8 cellular contexts compared by ENCODE assay signal in genomic region chr5:139847790-139848507, GRCh38. TPM values are rescaled to one million over a fixed set of nuclear protein-coding genes. Genes with fewer than 3 reads are reported as not detected.
DNase-seq lines count a peak whose midpoint lies in the region; ATAC-seq and TF ChIP-seq lines count a peak whose summit lies in the region.

No MANE protein-coding gene starts in this region.

- intact Hi-C loops in CD14-positive monocyte (cut with micrococcal nuclease) (no loop called here), lower lobe of right lung (cut with DNase I) (loop anchor here (5.0 kb wide), 1 partner anchor 61 kb away; no protein-coding TSS in a partner anchor)
- intact Hi-C loops in dendritic cell treated with granulocyte-macrophage colony-stimulating factor and Interleukin-4, amounts not matched to agents 40 ng/mL and 50 ng/mL, for 4 days (cut with micrococcal nuclease), result no loop called here

- peaks cover 21% of the 10 kb centered on the region for H3K4me1 ChIP-seq in lower lobe of right lung

- H3K27me3 ChIP-seq in lower lobe of right lung (ENCODE audit: low read depth), result peaks cover 21% of the 10 kb centered on the region

- DNase-seq in CD14-positive monocyte (ENCODE audit: low spot score), result peak; percentile 46
- peak; percentile 64 to 67 for DNase-seq in activated CD4-positive, alpha-beta T cell treated with anti-CD3 and anti-CD28 coated beads, Interleukin-2, amount 50 U/mL, for 4 hours
- peak; percentile 73 for DNase-seq in lower lobe of right lung
- peak; percentile 41 to 71 (median 67) for DNase-seq in stimulated activated CD4-positive, alpha-beta T cell treated with anti-CD3 and anti-CD28 coated beads, TNF-alpha, amount 100 ng/mL, for 24 hours (ENCODE audit: low read depth in 3 of 3)
- no peak for DNase-seq in GF-D8 (lab: John Stamatoyannopoulos, UW)

- H3K4me1 Mint-ChIP-seq in CD14-positive monocyte (peaks cover 8% of the 10 kb centered on the region), IgD-negative memory B cell (peaks cover 0 to 18% (median 7%) of the 10 kb centered on the region in 3 donors)
- H3K4me1 Mint-ChIP-seq in dendritic cell treated with granulocyte-macrophage colony-stimulating factor and Interleukin-4, amounts not matched to agents 40 ng/mL and 50 ng/mL, for 4 days (ENCODE audit: low read depth), result peaks cover 5% of the 10 kb centered on the region

- H3K27me3 Mint-ChIP-seq in CD14-positive monocyte (ENCODE audit: low read depth in 3 of 3), result peaks cover 39 to 64% (median 46%) of the 10 kb centered on the region in 3 donors
- peaks cover 9% of the 10 kb centered on the region for H3K27me3 Mint-ChIP-seq in IgD-negative memory B cell
- H3K27me3 Mint-ChIP-seq in dendritic cell treated with granulocyte-macrophage colony-stimulating factor and Interleukin-4, amounts not matched to agents 40 ng/mL and 50 ng/mL, for 4 days, result peaks cover 60% of the 10 kb centered on the region

- peaks cover 0 to 4% (median 1%) of the 10 kb centered on the region in 7 donors for H3K9me3 Mint-ChIP-seq in CD14-positive monocyte
- no peaks in the 10 kb centered on the region for H3K9me3 Mint-ChIP-seq in IgD-negative memory B cell
- no peaks in the 10 kb centered on the region for H3K9me3 Mint-ChIP-seq in dendritic cell treated with granulocyte-macrophage colony-stimulating factor and Interleukin-4, amounts not matched to agents 40 ng/mL and 50 ng/mL, for 4 days

- H3K36me3 ChIP-seq in lower lobe of right lung, result no peaks in the 10 kb centered on the region

- H3K9me3 ChIP-seq in lower lobe of right lung, result no peaks in the 10 kb centered on the region

- peak overlapping the region; percentile 79 for H3K27ac ChIP-seq in lower lobe of right lung

- ATAC-seq in GM19438 (IDR thresholded peaks at IDR 0.05; ENCODE audit: low read depth, unreplicated experiment), result peak; percentile 57
- ATAC-seq in lower lobe of right lung, result peak; percentile 65 to 79

- H3K4me3 Mint-ChIP-seq in CD14-positive monocyte (peak overlapping the region; percentile 62 to 85), IgD-negative memory B cell (peak overlapping the region in 3 of 4 donors; percentile 49 to 67 (median 66))
- H3K4me3 Mint-ChIP-seq in dendritic cell treated with granulocyte-macrophage colony-stimulating factor and Interleukin-4, amounts not matched to agents 40 ng/mL and 50 ng/mL, for 4 days, result peak overlapping the region; percentile 57

- TF ChIP-seq CTCF in CD14-positive monocyte (IDR thresholded peaks at IDR 0.05), result no peak
- peak; percentile 13 for TF ChIP-seq CTCF in lower lobe of right lung (IDR thresholded peaks at IDR 0.05)

- H3K36me3 Mint-ChIP-seq in CD14-positive monocyte (no peaks in the 10 kb centered on the region), IgD-negative memory B cell (no peaks in the 10 kb centered on the region)
- H3K36me3 Mint-ChIP-seq in dendritic cell treated with granulocyte-macrophage colony-stimulating factor and Interleukin-4, amounts not matched to agents 40 ng/mL and 50 ng/mL, for 4 days (ENCODE audit: low read depth), result no peaks in the 10 kb centered on the region

- H3K27ac Mint-ChIP-seq in CD14-positive monocyte, result no peak overlapping the region
- no peak overlapping the region for H3K27ac Mint-ChIP-seq in IgD-negative memory B cell
- no peak overlapping the region for H3K27ac Mint-ChIP-seq in dendritic cell treated with granulocyte-macrophage colony-stimulating factor and Interleukin-4, amounts not matched to agents 40 ng/mL and 50 ng/mL, for 4 days

- H3K4me3 ChIP-seq in lower lobe of right lung, result peak overlapping the region; percentile 60

RNA-seq across cellular contexts. Expression of gene PSD2, which starts 52.3 kb away (rescaled TPM):
- polyA plus RNA-seq in CD14-positive monocyte (not detected), IgD-negative memory B cell (not detected)
- not detected for total RNA-seq in lower lobe of right lung
